ENCODE assay signal across 8 cellular contexts in genomic region chr2:105904938-105905337, GRCh38.
DNase-seq lines count a peak whose midpoint lies in the region; ATAC-seq and TF ChIP-seq lines count a peak whose summit lies in the region.
"Had no signal": no experiment of that assay in that cellular context is flagged by ENCODE, and none has a peak within 500 bp of the region (broad histone marks: within the 10 kb centered on the region; RNA-seq: fewer than 3 reads in every experiment).

No MANE protein-coding gene starts in this region.

- intact Hi-C loops in psoas muscle (cut with DNase I) = loop anchor here in 1 of 2 donors (5.0 kb wide), 1 partner anchor 113 kb away; no protein-coding TSS in a partner anchor

- peaks cover 44% of the 10 kb centered on the region for H3K4me1 ChIP-seq in psoas muscle

- no peak overlapping the region for H3K4me3 ChIP-seq in psoas muscle

- TF ChIP-seq CTCF in psoas muscle (IDR thresholded peaks at IDR 0.05) = no peak

- WGBS in psoas muscle, 3 donors = 78 to 88% (median 84%) methylated on average over 2 of the region's 2 CpGs

- H3K27ac ChIP-seq in psoas muscle = peak overlapping the region; percentile 43

- no peaks in the 10 kb centered on the region for H3K36me3 ChIP-seq in psoas muscle (ENCODE audit: insufficient read depth in 1 of 2, low read depth in 1 of 2)

- no peaks in the 10 kb centered on the region for H3K27me3 ChIP-seq in psoas muscle (ENCODE audit: insufficient read depth in 3 of 3, low read length in 2 of 3)

- no peak for DNase-seq in psoas muscle
- DNase-seq in NCI-H1092 (lab: John Stamatoyannopoulos, UW) = no peak
- DNase-seq in NCI-H1436 treated with DMSO at 0.1 percent for 48 hours (lab: John Stamatoyannopoulos, UW) = no peak
- DNase-seq in NCI-H2081 treated with DMSO at 0.1 percent for 48 hours (lab: John Stamatoyannopoulos, UW) = no peak
- DNase-seq: activated effector memory CD4-positive, alpha-beta T cell treated with Interleukin-2 at 50 U/mL for 16 hours had no signal

- ATAC-seq in GM18909 (IDR thresholded peaks at IDR 0.05; ENCODE audit: poor library complexity, unreplicated experiment) (peak; percentile 92), GM21515 (IDR thresholded peaks at IDR 0.05; ENCODE audit: unreplicated experiment) (peak; percentile 96), HG03097 (IDR thresholded peaks at IDR 0.05; ENCODE audit: low FRiP score, unreplicated experiment) (peak; percentile 96), psoas muscle (no peak)

- no peaks in the 10 kb centered on the region for H3K9me3 ChIP-seq in psoas muscle

Comparison
In these comparisons a context has a peak if more than half of its experiments do, and no peak if none do; other contexts are left out.
1. ATAC-seq: peak in GM18909 (single experiment), GM21515 (single experiment) and HG03097 (single experiment); none in psoas muscle (0 of 4).